ENCODE assay signal across 1 cellular context in genomic region chr1:65687435-65688214, GRCh38.
A peak's percentile ranks its signal among the peaks of the same experiment; 100 is the strongest.
TF ChIP-seq lines count a peak whose summit lies in the region.

No MANE protein-coding gene starts in this region.

TF ChIP-seq in HepG2, 621 proteins besides CTCF, POLR2A, EP300 and RAD21 (continued from another document and continues in another):
- TF ChIP-seq ZNF503 (CRISPR knock-in tag; IDR thresholded peaks at IDR 0.05) (peak; percentile 70; the same call in 1 of the 2 replicates), NCOA2 (CRISPR knock-in tag; IDR thresholded peaks at IDR 0.05) (peak; percentile 86), THAP9 (CRISPR knock-in tag; IDR thresholded peaks at IDR 0.05; ENCODE audit: borderline replicate concordance) (no peak), CREM (IDR thresholded peaks at IDR 0.05) (peak; percentile 69; the same call in 1 of the 2 replicates), CREM (CRISPR knock-in tag; IDR thresholded peaks at IDR 0.05) (no peak), SALL1 (CRISPR knock-in tag; IDR thresholded peaks at IDR 0.05) (peak; percentile 90), ADNP (CRISPR knock-in tag; IDR thresholded peaks at IDR 0.05) (no peak), NFE2L2 (IDR thresholded peaks at IDR 0.05; ENCODE audit: low read length) (no peak), ZBTB20 (CRISPR knock-in tag; IDR thresholded peaks at IDR 0.05; ENCODE audit: borderline replicate concordance, low read depth) (no peak), KDM3A (CRISPR knock-in tag; IDR thresholded peaks at IDR 0.05; ENCODE audit: low read depth) (no peak), RARG (CRISPR knock-in tag; IDR thresholded peaks at IDR 0.05; ENCODE audit: low read depth) (no peak), ZNF720 (CRISPR knock-in tag; IDR thresholded peaks at IDR 0.05) (no peak), BCL3 (CRISPR knock-in tag; IDR thresholded peaks at IDR 0.05) (0 out of 2 replicates have a peak, but pooled peaks have one; percentile 22), HNRNPL (IDR thresholded peaks at IDR 0.05; ENCODE audit: low read depth, low read length) (no peak), ZBTB34 (CRISPR knock-in tag; IDR thresholded peaks at IDR 0.05) (no peak), THYN1 (CRISPR knock-in tag; IDR thresholded peaks at IDR 0.05; ENCODE audit: borderline replicate concordance, low read depth) (no peak), HIVEP1 (CRISPR knock-in tag; IDR thresholded peaks at IDR 0.05) (no peak), HMGA1 (CRISPR knock-in tag; conservative IDR thresholded peaks at IDR 0.05) (no peak), ZNF235 (CRISPR knock-in tag; IDR thresholded peaks at IDR 0.05; ENCODE audit: borderline replicate concordance) (no peak), ZNF234 (CRISPR knock-in tag; conservative IDR thresholded peaks at IDR 0.05) (no peak), XRCC5 (optimal IDR thresholded peaks at IDR 0.05; ENCODE audit: low read length) (peak; percentile 78), ZNF672 (CRISPR knock-in tag; IDR thresholded peaks at IDR 0.05) (no peak), ZNF784 (CRISPR knock-in tag; IDR thresholded peaks at IDR 0.05; ENCODE audit: borderline replicate concordance) (no peak), HDAC1 (CRISPR knock-in tag; IDR thresholded peaks at IDR 0.05) (peak; percentile 82), CENPBD1 (CRISPR knock-in tag; IDR thresholded peaks at IDR 0.05; ENCODE audit: borderline replicate concordance, low read depth) (no peak), ZNF136 (CRISPR knock-in tag; IDR thresholded peaks at IDR 0.05; ENCODE audit: low read depth) (no peak; the same call in 1 of the 2 replicates), ELF3 (CRISPR knock-in tag; IDR thresholded peaks at IDR 0.05) (peak; percentile 31; the same call in 1 of the 2 replicates), ZBTB14 (CRISPR knock-in tag; IDR thresholded peaks at IDR 0.05) (no peak), CREB1 (IDR thresholded peaks at IDR 0.05) (no peak), CREB1 (CRISPR knock-in tag; IDR thresholded peaks at IDR 0.05) (peak; percentile 80), TBX2 (CRISPR knock-in tag; IDR thresholded peaks at IDR 0.05; ENCODE audit: borderline replicate concordance) (peak; percentile 86), EEA1 (CRISPR knock-in tag; IDR thresholded peaks at IDR 0.05; ENCODE audit: borderline replicate concordance) (no peak), ZNF530 (CRISPR knock-in tag; IDR thresholded peaks at IDR 0.05; ENCODE audit: low read depth) (no peak), ZSCAN30 (CRISPR knock-in tag; IDR thresholded peaks at IDR 0.05) (no peak), KAT7 (CRISPR knock-in tag; IDR thresholded peaks at IDR 0.05; ENCODE audit: borderline replicate concordance) (no peak), ZHX1 (CRISPR knock-in tag; IDR thresholded peaks at IDR 0.05; ENCODE audit: low read depth) (no peak), MBNL3 (CRISPR knock-in tag; conservative IDR thresholded peaks at IDR 0.05) (no peak), ZNF17 (CRISPR knock-in tag; IDR thresholded peaks at IDR 0.05) (no peak), SP140L (CRISPR knock-in tag; IDR thresholded peaks at IDR 0.05; ENCODE audit: borderline replicate concordance) (no peak), MIXL1 (CRISPR knock-in tag; IDR thresholded peaks at IDR 0.05) (peak; percentile 77; the same call in 1 of the 2 replicates), ETS1 (CRISPR knock-in tag; IDR thresholded peaks at IDR 0.05) (no peak), ZNF75D (CRISPR knock-in tag; IDR thresholded peaks at IDR 0.05; ENCODE audit: borderline replicate concordance) (no peak), HNF1B (CRISPR knock-in tag; IDR thresholded peaks at IDR 0.05) (peak; percentile 86), ZNF256 (CRISPR knock-in tag; conservative IDR thresholded peaks at IDR 0.05) (no peak), ZNF292 (CRISPR knock-in tag; IDR thresholded peaks at IDR 0.05; ENCODE audit: borderline replicate concordance, low read depth) (peak; percentile 25; the same call in 1 of the 2 replicates), KDM6A (CRISPR knock-in tag; IDR thresholded peaks at IDR 0.05; ENCODE audit: low read depth) (peak; percentile 52; the same call in 1 of the 2 replicates), BATF2 (CRISPR knock-in tag; IDR thresholded peaks at IDR 0.05) (no peak), ZNF891 (CRISPR knock-in tag; IDR thresholded peaks at IDR 0.05) (no peak), NR2C2 (CRISPR knock-in tag; IDR thresholded peaks at IDR 0.05; ENCODE audit: borderline replicate concordance) (no peak), BRF2 (CRISPR knock-in tag; IDR thresholded peaks at IDR 0.05) (no peak), HCFC1 (IDR thresholded peaks at IDR 0.05; ENCODE audit: low read depth, low read length) (no peak)
